Comparison of ENCODE assay signal across 24 cellular contexts in genomic region chr6:87661503-87661902, GRCh38. TPM values are rescaled to one million over a fixed set of nuclear protein-coding genes. Genes with fewer than 3 reads are reported as not detected.
A peak's percentile ranks its signal among the peaks of the same experiment; 100 is the strongest.
DNase-seq lines count a peak whose midpoint lies in the region; ATAC-seq and TF ChIP-seq lines count a peak whose summit lies in the region.
"Had no signal": no experiment of that assay in that cellular context is flagged by ENCODE, and none has a peak within 500 bp of the region (broad histone marks: within the 10 kb centered on the region; RNA-seq: fewer than 3 reads in every experiment).

No MANE protein-coding gene starts in this region.

- peak overlapping the region; percentile 34 for H3K14ac ChIP-seq in IMR-90 (replicated peaks; ENCODE audit: low read depth, low read length)

- H2AFZ ChIP-seq in IMR-90 (replicated peaks; ENCODE audit: low read length, poor library complexity), result peak overlapping the region; percentile 3

- H3K4me1 Mint-ChIP-seq in progenitor cell of endocrine pancreas (ENCODE audit: low read depth), result peaks cover under 1% of the 10 kb centered on the region
- H3K4me1 Mint-ChIP-seq: stimulated activated naive B cell treated with anti-CD40 and anti-IgM and Interleukin-4, amounts not matched to agents 10 μg/mL and 1 μg/mL and 100 μg/mL, for 72 hours had no signal

- H2BK15ac ChIP-seq in IMR-90 (ENCODE audit: low read depth, low read length), result peak overlapping the region; percentile 56; the same call in 2 of the 3 replicates

- DNase-seq in AG08395 (ENCODE audit: low spot score) (peak; percentile 6), IMR-90 (peak; percentile 32), fibroblast of mammary gland (ENCODE audit: low read depth) (peak; percentile 20), progenitor cell of endocrine pancreas (ENCODE audit: low spot score, unreplicated experiment) (no peak), NCI-H1105 (lab: John Stamatoyannopoulos, UW) (no peak), NCI-H774 (lab: John Stamatoyannopoulos, UW) (no peak), mucosa of gallbladder (ENCODE audit: low spot score) (no peak)
- DNase-seq: activated B cell treated with CpG ODN at 0.5 μM for 24 hours; activated CD4-positive, alpha-beta T cell treated with anti-CD3 and anti-CD28 coated beads, Interleukin-2, amount 50 U/mL, for 48 hours; cerebellar nuclear complex; DMS79; effector CD4-positive, alpha-beta T cell; islet precursor cell; mammary epithelial cell; NCI-H1417; NCI-H2107; RPMI8226; stimulated activated naive B cell treated with anti-CD40 and anti-IgM and Interleukin-4, amounts not matched to agents 10 μg/mL and 1 μg/mL and 100 μg/mL, for 72 hours; tibial artery had no signal

- peaks cover 15% of the 10 kb centered on the region; the same call in 1 of the 2 replicates for H3K9me1 ChIP-seq in IMR-90 (ENCODE audit: insufficient read depth, low read length)

- TF ChIP-seq POLR2A in IMR-90 (IDR thresholded peaks at IDR 0.05; ENCODE audit: low read depth, low read length), result no peak

- in situ Hi-C loops in IMR-90 (cut with MboI; ENCODE audit: low sequenced_read_pairs), result no loop called here

- H2BK5ac ChIP-seq in IMR-90 (ENCODE audit: low read depth, low read length, poor library complexity, severe bottlenecking), result peak overlapping the region; percentile 87

- H3K79me1 ChIP-seq in IMR-90 (ENCODE audit: low read depth in 1 of 2, low read length in 2 of 2), result peaks cover 2 to 19% of the 10 kb centered on the region in 2 experiments; a peak in 3 of 4 replicates

- H3K9me3 Mint-ChIP-seq in progenitor cell of endocrine pancreas (ENCODE audit: low read depth), result no peaks in the 10 kb centered on the region
- H3K9me3 Mint-ChIP-seq: activated B cell treated with CpG ODN at 0.5 μM for 24 hours; stimulated activated naive B cell treated with anti-CD40 and anti-IgM and Interleukin-4, amounts not matched to agents 10 μg/mL and 1 μg/mL and 100 μg/mL, for 72 hours; T-helper 2 cell treated with Interferon-gamma antibody and Interleukin-4, amounts not matched to agents 5 μg/mL and 100 μg/mL, for 36 hours had no signal

- H3K4me3 ChIP-seq in IMR-90 (ENCODE audit: insufficient read depth, low read depth, low read length) (no peak overlapping the region), fibroblast of mammary gland (ENCODE audit: control insufficient read depth, low read depth, low read length) (no peak overlapping the region)
- H3K4me3 ChIP-seq: esophagus muscularis mucosa, tibial artery had no signal

- peak overlapping the region; percentile 55 for H3K23ac ChIP-seq in IMR-90 (ENCODE audit: low read depth, low read length)

- no peaks in the 10 kb centered on the region for H3K9me3 ChIP-seq in IMR-90 (ENCODE audit: control insufficient read depth, insufficient read depth, low read length)
- H3K9me3 ChIP-seq: esophagus muscularis mucosa, tibial artery had no signal

- no peak for TF ChIP-seq RAD21 in IMR-90 (IDR thresholded peaks at IDR 0.05; ENCODE audit: low read length)

- POLR2A ChIA-PET in IMR-90 (lab: Charles Lee; ENCODE audit: unreplicated experiment), result interaction anchor here (0.5 kb wide), 1 partner anchor 1531 kb away, joined by 4 read pairs; no protein-coding TSS in a partner anchor

- H2BK120ac ChIP-seq in IMR-90 (ENCODE audit: low read depth, low read length), result peak overlapping the region; percentile 72

- dilution Hi-C loops in IMR-90 (cut with HindIII; ENCODE audit: low sequenced_read_pairs, unreplicated experiment), result no loop called here

- no peaks in the 10 kb centered on the region for H3K27me3 Mint-ChIP-seq in progenitor cell of endocrine pancreas
- H3K27me3 Mint-ChIP-seq: activated B cell treated with CpG ODN at 0.5 μM for 24 hours; stimulated activated naive B cell treated with anti-CD40 and anti-IgM and Interleukin-4, amounts not matched to agents 10 μg/mL and 1 μg/mL and 100 μg/mL, for 72 hours had no signal

- H3K27me3 ChIP-seq in IMR-90 (ENCODE audit: control insufficient read depth, insufficient read depth, low read length), result no peaks in the 10 kb centered on the region
- H3K27me3 ChIP-seq: esophagus muscularis mucosa, tibial artery had no signal

- H3K36me3 ChIP-seq in IMR-90 (ENCODE audit: control insufficient read depth, insufficient read depth, low read length), result peaks cover 2% of the 10 kb centered on the region; the same call in 1 of the 2 replicates

- ATAC-seq in IMR-90 (ENCODE audit: low read depth), result no peak
- no peak for ATAC-seq in HG03039 (IDR thresholded peaks at IDR 0.05; ENCODE audit: unreplicated experiment)
- ATAC-seq: sciatic nerve; SK-N-SH treated with all-trans-retinoic acid at 6 μM for 48 hours; stimulated activated naive B cell treated with anti-CD40 and anti-IgM and Interleukin-4, amounts not matched to agents 10 μg/mL and 1 μg/mL and 100 μg/mL, for 72 hours had no signal

- TF ChIP-seq CTCF in IMR-90 (conservative IDR thresholded peaks at IDR 0.05; ENCODE audit: low read depth, low read length), result no peak
- no peak for TF ChIP-seq CTCF in fibroblast of mammary gland (conservative IDR thresholded peaks at IDR 0.05; ENCODE audit: control insufficient read depth, insufficient read depth, low read depth, low read length)
- no peak for TF ChIP-seq CTCF in progenitor cell of endocrine pancreas (IDR thresholded peaks at IDR 0.05; ENCODE audit: unreplicated experiment)

- BruUV-seq in IMR-90 (replicated peaks; lab: Mats Ljungman, UMichigan), result no TSS peak

- CTCF ChIA-PET in IMR-90 (lab: Yijun Ruan, JAX), result interaction anchor here (0.5 to 0.6 kb wide), 2 partner anchors 10 to 39 kb away, joined by 3 to 4 read pairs; no protein-coding TSS in a partner anchor

- H4K91ac ChIP-seq in IMR-90 (ENCODE audit: insufficient read depth, low read depth, low read length), result peak overlapping the region; percentile 8; the same call in 1 of the 2 replicates

- WGBS in IMR-90 (ENCODE audit: extremely low coverage in 2 of 2, insufficient read length in 1 of 2), 2 experiments, result no CpG with 5 or more reads among the region's 1 CpG

- H2AK5ac ChIP-seq in IMR-90 (ENCODE audit: low read depth, low read length), result peak overlapping the region; percentile 20; the same call in 1 of the 2 replicates

- peak overlapping the region; percentile 74; the same call in 1 of the 2 replicates for H3K27ac ChIP-seq in IMR-90 (ENCODE audit: insufficient read depth, low read length)

- H3K56ac ChIP-seq in IMR-90 (ENCODE audit: extremely low read depth, insufficient read depth, low read length), result 0 out of 2 replicates have a peak overlapping the region, but pooled peaks have one; percentile 21

- H2AK9ac ChIP-seq in IMR-90 (replicated peaks; ENCODE audit: low read depth, low read length, poor library complexity), result no peak overlapping the region

- H3K4me1 ChIP-seq in IMR-90 (ENCODE audit: control insufficient read depth, insufficient read depth, low read length), result peaks cover 21% of the 10 kb centered on the region

- H3K4me2 ChIP-seq in IMR-90 (ENCODE audit: low read depth, low read length), result peak overlapping the region; percentile 14; the same call in 1 of the 2 replicates

- H3K36me3 Mint-ChIP-seq in progenitor cell of endocrine pancreas (ENCODE audit: insufficient read depth), result peaks cover 9% of the 10 kb centered on the region

- H4K5ac ChIP-seq in IMR-90 (ENCODE audit: low read depth, low read length), result peak overlapping the region; percentile 43; the same call in 1 of the 2 replicates

- H3K4ac ChIP-seq in IMR-90 (ENCODE audit: low read depth, low read length), result peak overlapping the region; percentile 48

- H4K8ac ChIP-seq in IMR-90 (ENCODE audit: low read depth in 2 of 2, low read length in 2 of 2), result peak overlapping the region in 1 of 2 experiments; percentile 58; a peak in 2 of 4 replicates

- H3K27ac Mint-ChIP-seq in progenitor cell of endocrine pancreas, result peak overlapping the region; percentile 87
- H3K27ac Mint-ChIP-seq: activated B cell treated with CpG ODN at 0.5 μM for 24 hours; stimulated activated naive B cell treated with anti-CD40 and anti-IgM and Interleukin-4, amounts not matched to agents 10 μg/mL and 1 μg/mL and 100 μg/mL, for 72 hours; T-helper 2 cell treated with Interferon-gamma antibody and Interleukin-4, amounts not matched to agents 5 μg/mL and 100 μg/mL, for 36 hours had no signal

- intact Hi-C loops in IMR-90 (cut with micrococcal nuclease), result no loop called here

- no peak overlapping the region for H3K4me3 Mint-ChIP-seq in progenitor cell of endocrine pancreas (ENCODE audit: low read depth)
- H3K4me3 Mint-ChIP-seq: activated B cell treated with CpG ODN at 0.5 μM for 24 hours; stimulated activated naive B cell treated with anti-CD40 and anti-IgM and Interleukin-4, amounts not matched to agents 10 μg/mL and 1 μg/mL and 100 μg/mL, for 72 hours; T-helper 2 cell treated with Interferon-gamma antibody and Interleukin-4, amounts not matched to agents 5 μg/mL and 100 μg/mL, for 36 hours had no signal

- peak overlapping the region; percentile 94 for H3K18ac ChIP-seq in IMR-90 (ENCODE audit: low read depth, low read length)

- H4K20me1 ChIP-seq in IMR-90 (ENCODE audit: insufficient read depth, low read length), result no peaks in the 10 kb centered on the region

- H3K9ac ChIP-seq in IMR-90 (ENCODE audit: low read depth, low read length), result no peak overlapping the region

- peak overlapping the region; percentile 8; the same call in 1 of the 2 replicates for H2BK20ac ChIP-seq in IMR-90 (ENCODE audit: low read depth, low read length)

TF ChIP-seq in IMR-90, 13 proteins besides CTCF, POLR2A, EP300 and RAD21:
- TF ChIP-seq RFX5 (IDR thresholded peaks at IDR 0.05; ENCODE audit: low read depth, low read length), result no peak
- TF ChIP-seq ELK1 (IDR thresholded peaks at IDR 0.05; ENCODE audit: borderline replicate concordance, low read depth, low read length), result no peak
- no peak for TF ChIP-seq SMC3 (IDR thresholded peaks at IDR 0.05; ENCODE audit: low read depth, low read length)
- TF ChIP-seq CHD1 (IDR thresholded peaks at IDR 0.05; ENCODE audit: low read depth, low read length), result no peak
- no peak for TF ChIP-seq FOS (IDR thresholded peaks at IDR 0.05; ENCODE audit: low read depth, low read length)
- TF ChIP-seq MXI1 (IDR thresholded peaks at IDR 0.05; ENCODE audit: borderline replicate concordance, low read depth, low read length), result no peak

RNA-seq across cellular contexts. Expression of gene AKIRIN2, which starts 40.5 kb away (rescaled TPM):
- 7.9 and 10.8 TPM in 2 replicates for total RNA-seq in IMR-90 (2012; rRNA removed)
- polyA plus RNA-seq in IMR-90 (2012; rRNA removed), result 25.1 and 26.6 TPM in 2 replicates
- polyA plus RNA-seq in IMR-90 (2012; cell fraction: cytosol; rRNA removed), result 28.5 and 28.7 TPM in 2 replicates
- polyA plus RNA-seq in IMR-90 (2012; cell fraction: nucleus; rRNA removed; ENCODE audit: low replicate concordance), result 18.3 and 20.4 TPM in 2 replicates
- 77.8 and 86.3 TPM in 2 replicates for total RNA-seq in progenitor cell of endocrine pancreas
- 43.1 TPM for total RNA-seq in mucosa of gallbladder

Comparison
In these comparisons a context has a peak if more than half of its experiments do, and no peak if none do; other contexts are left out.
1. DNase-seq: peak in AG08395 (single experiment), IMR-90 (single experiment) and fibroblast of mammary gland (single experiment); none in progenitor cell of endocrine pancreas (single experiment), NCI-H1105 (single experiment), NCI-H774 (single experiment) and mucosa of gallbladder (single experiment).